In the genomic region with DNA sequence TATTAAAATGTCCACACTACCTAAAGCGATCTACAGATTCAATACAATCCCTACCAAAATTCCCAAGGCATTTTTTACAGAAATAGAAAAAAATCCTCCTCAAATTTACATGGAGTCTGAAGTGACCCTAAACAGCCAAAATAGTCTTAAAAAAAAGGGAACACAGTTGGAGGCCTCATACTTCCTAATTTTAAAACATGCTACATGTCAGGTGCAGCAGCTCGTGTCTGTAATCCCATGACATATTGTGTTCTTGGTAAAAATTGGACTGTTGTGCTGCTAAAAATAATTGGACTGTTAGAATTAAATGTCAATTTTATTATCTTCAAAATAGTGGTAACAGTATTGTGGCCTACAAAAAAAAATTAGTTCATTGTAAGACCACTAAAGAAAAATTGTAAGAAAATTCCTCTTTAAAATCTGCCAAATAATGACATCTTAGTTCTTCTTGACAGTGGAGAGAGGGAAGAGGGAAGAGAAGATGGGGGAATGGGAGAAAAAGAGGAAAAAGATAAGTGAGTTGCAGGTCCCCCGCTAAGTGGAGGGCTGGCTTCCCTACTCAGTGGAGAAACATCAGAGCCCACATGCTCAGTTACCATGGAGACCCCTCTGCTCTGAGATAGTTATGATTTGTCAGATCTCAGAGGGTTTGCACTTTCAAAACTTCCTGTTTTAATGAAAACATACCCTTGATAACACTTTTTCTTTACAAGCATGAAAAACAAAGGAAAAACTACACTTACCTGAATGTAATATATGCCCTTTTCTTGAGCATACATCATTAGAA, we compare ENCODE assay signal across 14 cellular contexts. TPM values are rescaled to one million over a fixed set of nuclear protein-coding genes. Genes with fewer than 3 reads are reported as not detected.
DNase-seq lines count a peak whose midpoint lies in the region; ATAC-seq and TF ChIP-seq lines count a peak whose summit lies in the region.
"Had no signal": no experiment of that assay in that cellular context is flagged by ENCODE, and none has a peak within 500 bp of the region (broad histone marks: within the 10 kb centered on the region; RNA-seq: fewer than 3 reads in every experiment).

No MANE protein-coding gene starts in this region.

- no peaks in the 10 kb centered on the region for H3K9me2 ChIP-seq in SK-N-SH

- H4K20me1 ChIP-seq in SK-N-SH (ENCODE audit: insufficient read depth) = no peaks in the 10 kb centered on the region

- intact Hi-C loops in activated CD8-positive, alpha-beta T cell treated with anti-CD3 and anti-CD28 coated beads for 36 hours (cut with micrococcal nuclease) = loop anchor here (5.0 kb wide), 2 partner anchors 37 to 117 kb away; no protein-coding TSS in a partner anchor
- intact Hi-C loops in naive thymus-derived CD4-positive, alpha-beta T cell (cut with micrococcal nuclease) = loop anchor here (1.0 to 5.0 kb wide), 5 partner anchors 8 to 527 kb away; a partner anchor contains a TSS
- intact Hi-C loops in psoas muscle (cut with DNase I) = loop anchor here (5.0 kb wide), 1 partner anchor 77 kb away; a partner anchor contains a TSS

- TF ChIP-seq CTCF in SK-N-SH (IDR thresholded peaks at IDR 0.05) = no peak
- no peak for TF ChIP-seq CTCF in activated CD8-positive, alpha-beta T cell treated with anti-CD3 and anti-CD28 coated beads for 36 hours (IDR thresholded peaks at IDR 0.05)
- no peak for TF ChIP-seq CTCF in psoas muscle (IDR thresholded peaks at IDR 0.05)

- H3K9ac ChIP-seq in SK-N-SH = no peak overlapping the region

- H3K9me3 Mint-ChIP-seq in activated CD8-positive, alpha-beta T cell treated with anti-CD3 and anti-CD28 coated beads for 36 hours = peaks cover 5% of the 10 kb centered on the region
- peaks cover 0 to 14% (median 9%) of the 10 kb centered on the region in 11 donors for H3K9me3 Mint-ChIP-seq in naive thymus-derived CD4-positive, alpha-beta T cell

- TF ChIP-seq RAD21 in SK-N-SH (IDR thresholded peaks at IDR 0.05; ENCODE audit: low read length) = no peak

- H3K9me3 ChIP-seq in SK-N-SH (no peaks in the 10 kb centered on the region), psoas muscle (no peaks in the 10 kb centered on the region)
- H3K9me3 ChIP-seq in naive thymus-derived CD4-positive, alpha-beta T cell (ENCODE audit: control insufficient read depth in 2 of 3, low read length in 3 of 3) = peaks cover 0 to 7% (median 0%) of the 10 kb centered on the region in 3 experiments
- H3K9me3 ChIP-seq: HAP-1, heart right ventricle had no signal

- CTCF ChIA-PET in SK-N-SH (lab: Yijun Ruan, JAX) = no interaction called here
- CTCF ChIA-PET in activated CD8-positive, alpha-beta T cell treated with anti-CD3 and anti-CD28 coated beads for 36 hours (lab: Charles Lee) = interaction anchor here (1.5 to 6.1 kb wide), 3 partner anchors 66 to 183 kb away, joined by 3 to 37 read pairs (median 6); a partner anchor contains a TSS
- CTCF ChIA-PET in naive thymus-derived CD4-positive, alpha-beta T cell (lab: Charles Lee) = interaction anchor here (0.5 to 0.7 kb wide), 2 partner anchors 30 to 153 kb away, joined by 3 read pairs; no protein-coding TSS in a partner anchor

- H3K27ac ChIP-seq in SK-N-SH (ENCODE audit: low read depth in 2 of 2, low read length in 1 of 2) = no peak overlapping the region
- peak overlapping the region; percentile 79 for H3K27ac ChIP-seq in naive thymus-derived CD4-positive, alpha-beta T cell (ENCODE audit: low read depth, low read length)
- H3K27ac ChIP-seq in psoas muscle = no peak overlapping the region

- peak overlapping the region; percentile 51 for H3K4me3 Mint-ChIP-seq in activated CD8-positive, alpha-beta T cell treated with anti-CD3 and anti-CD28 coated beads for 36 hours
- H3K4me3 Mint-ChIP-seq in naive thymus-derived CD4-positive, alpha-beta T cell = peak overlapping the region; percentile 40 to 81 (median 69)

- H3K79me2 ChIP-seq in SK-N-SH (ENCODE audit: insufficient read depth) = no peaks in the 10 kb centered on the region

- POLR2A ChIA-PET in SK-N-SH (lab: Yijun Ruan, JAX) = no interaction called here
- POLR2A ChIA-PET in activated CD8-positive, alpha-beta T cell treated with anti-CD3 and anti-CD28 coated beads for 36 hours (lab: Charles Lee) = no interaction called here
- POLR2A ChIA-PET in naive thymus-derived CD4-positive, alpha-beta T cell (lab: Charles Lee) = interaction anchor here (0.6 to 17.2 kb wide), 8 partner anchors 8 to 115 kb away, joined by 3 to 353 read pairs (median 9); a partner anchor contains a TSS

- DNase-seq in SK-N-SH = peak; percentile 12
- peak; percentile 29 to 42 for DNase-seq in Kasumi-1 (lab: John Stamatoyannopoulos, UW)
- DNase-seq in activated CD8-positive, alpha-beta T cell treated with anti-CD3 and anti-CD28 coated beads for 36 hours = peak; percentile 76
- DNase-seq in naive thymus-derived CD4-positive, alpha-beta T cell = peak in 7 of 9 donors; percentile 52 to 80 (median 75)
- no peak for DNase-seq in psoas muscle
- no peak for DNase-seq in germinal center (ENCODE audit: low spot score)
- DNase-seq in RPMI8226 = no peak
- DNase-seq: ACHN, heart right ventricle, KG1, NCI-H510A had no signal

- no peaks in the 10 kb centered on the region for H3K36me3 ChIP-seq in SK-N-SH (replicated peaks in 1 of 2; ENCODE audit: control insufficient read depth in 1 of 2, insufficient read depth in 2 of 2, low read length in 1 of 2)
- H3K36me3 ChIP-seq in naive thymus-derived CD4-positive, alpha-beta T cell (ENCODE audit: control insufficient read depth in 2 of 3, insufficient read depth in 3 of 3, low read length in 3 of 3) = peaks cover 0 to 12% (median 0%) of the 10 kb centered on the region in 3 experiments
- peaks cover 0 to 18% of the 10 kb centered on the region in 2 donors for H3K36me3 ChIP-seq in psoas muscle (ENCODE audit: insufficient read depth in 1 of 2, low read depth in 1 of 2)
- H3K36me3 ChIP-seq: HAP-1 had no signal

- no peaks in the 10 kb centered on the region for H3F3A ChIP-seq in SK-N-SH (replicated peaks; ENCODE audit: insufficient read depth)

- peaks cover 78% of the 10 kb centered on the region for H3K4me1 Mint-ChIP-seq in activated CD8-positive, alpha-beta T cell treated with anti-CD3 and anti-CD28 coated beads for 36 hours (ENCODE audit: low read depth)
- peaks cover 50 to 97% (median 88%) of the 10 kb centered on the region in 7 donors for H3K4me1 Mint-ChIP-seq in naive thymus-derived CD4-positive, alpha-beta T cell

- WGBS in SK-N-SH (ENCODE audit: low lambda C conversion rate) = 78% methylated on average over 3 of the region's 3 CpGs
- 73 to 83% (median 75%) methylated on average over 3 of the region's 3 CpGs for WGBS in psoas muscle, 3 donors

- no peak overlapping the region for H3K4me2 ChIP-seq in SK-N-SH

- peak overlapping the region; percentile 88 for H3K27ac Mint-ChIP-seq in activated CD8-positive, alpha-beta T cell treated with anti-CD3 and anti-CD28 coated beads for 36 hours
- peak overlapping the region; percentile 76 to 99 (median 93) for H3K27ac Mint-ChIP-seq in naive thymus-derived CD4-positive, alpha-beta T cell

- TF ChIP-seq EP300 in SK-N-SH (IDR thresholded peaks at IDR 0.05; ENCODE audit: borderline replicate concordance in 1 of 2, low read depth in 1 of 2, low read length in 1 of 2) = no peak

- no peaks in the 10 kb centered on the region for H3K27me3 ChIP-seq in SK-N-SH (ENCODE audit: insufficient read depth)
- H3K27me3 ChIP-seq in naive thymus-derived CD4-positive, alpha-beta T cell (ENCODE audit: control insufficient read depth in 2 of 2, insufficient read depth in 2 of 2, low read length in 2 of 2) = no peaks in the 10 kb centered on the region
- no peaks in the 10 kb centered on the region for H3K27me3 ChIP-seq in psoas muscle (ENCODE audit: insufficient read depth in 3 of 3, low read length in 2 of 3)
- H3K27me3 ChIP-seq: heart right ventricle had no signal

- no peak for ATAC-seq in SK-N-SH treated with all-trans-retinoic acid at 6 μM for 48 hours
- ATAC-seq in activated CD8-positive, alpha-beta T cell treated with anti-CD3 and anti-CD28 coated beads for 36 hours = peak; percentile 64
- ATAC-seq in naive thymus-derived CD4-positive, alpha-beta T cell = peak; percentile 72
- no peak for ATAC-seq in psoas muscle
- ATAC-seq: heart right ventricle had no signal

- no peak overlapping the region for H2AFZ ChIP-seq in SK-N-SH (ENCODE audit: low read depth)

- H3K36me3 Mint-ChIP-seq in activated CD8-positive, alpha-beta T cell treated with anti-CD3 and anti-CD28 coated beads for 36 hours (ENCODE audit: low read depth) = peaks cover 41% of the 10 kb centered on the region
- peaks cover 9 to 66% (median 62%) of the 10 kb centered on the region in 5 donors for H3K36me3 Mint-ChIP-seq in naive thymus-derived CD4-positive, alpha-beta T cell

- no peaks in the 10 kb centered on the region; a peak in 1 of 4 replicates for H3K4me1 ChIP-seq in SK-N-SH (ENCODE audit: control insufficient read depth in 1 of 2, insufficient read depth in 2 of 2, low read depth in 1 of 2, low read length in 1 of 2)
- peaks cover 64 to 85% of the 10 kb centered on the region in 2 donors for H3K4me1 ChIP-seq in naive thymus-derived CD4-positive, alpha-beta T cell (ENCODE audit: control insufficient read depth in 2 of 2, insufficient read depth in 2 of 2, low read length in 2 of 2)
- no peaks in the 10 kb centered on the region for H3K4me1 ChIP-seq in psoas muscle
- H3K4me1 ChIP-seq: HAP-1 had no signal

- no peak overlapping the region for H3K4me3 ChIP-seq in SK-N-SH (ENCODE audit: low read depth in 2 of 2, low read length in 1 of 2)
- H3K4me3 ChIP-seq in naive thymus-derived CD4-positive, alpha-beta T cell (ENCODE audit: low read length) = peak overlapping the region; percentile 4
- no peak overlapping the region for H3K4me3 ChIP-seq in psoas muscle
- H3K4me3 ChIP-seq: HAP-1, heart right ventricle, lung had no signal

- H3K27me3 Mint-ChIP-seq in activated CD8-positive, alpha-beta T cell treated with anti-CD3 and anti-CD28 coated beads for 36 hours = no peaks in the 10 kb centered on the region
- no peaks in the 10 kb centered on the region for H3K27me3 Mint-ChIP-seq in naive thymus-derived CD4-positive, alpha-beta T cell

RNA-seq across cellular contexts. Expression of a gene that starts 46.5 kb away (rescaled TPM):
- polyA plus RNA-seq in SK-N-SH (2012; rRNA removed) (46.9 and 62.0 TPM in 2 replicates), psoas muscle (10 to 100 TPM; 26.6 to 48.5 (median 37.3) TPM)
- 67.1 and 86.3 TPM in 2 replicates for polyA plus RNA-seq in SK-N-SH (2012; cell fraction: cytosol; rRNA removed)
- 53.8 and 64.5 TPM in 2 replicates for polyA plus RNA-seq in SK-N-SH (2012; cell fraction: nucleus; rRNA removed)
- 10 to 100 TPM; 24.8 to 28.3 TPM for total RNA-seq in activated CD8-positive, alpha-beta T cell treated with anti-CD3 and anti-CD28 coated beads for 36 hours
- 10 to 100 TPM; 22.2 to 41.3 (median 29.9) TPM for total RNA-seq in naive thymus-derived CD4-positive, alpha-beta T cell
- polyA plus RNA-seq in naive thymus-derived CD4-positive, alpha-beta T cell = 10 to 100 TPM; 59.2 to 63.2 TPM
- 10 to 100 TPM; 19.9 to 35.1 (median 22.4) TPM for total RNA-seq in psoas muscle

RNA-seq across cellular contexts. Expression of a gene that starts 46.6 kb away (rescaled TPM):
- polyA plus RNA-seq in SK-N-SH (2012; rRNA removed) (39.9 and 40.3 TPM in 2 replicates), psoas muscle (10 to 100 TPM; 26.3 to 58.5 (median 35.2) TPM)
- 42.1 and 50.6 TPM in 2 replicates for polyA plus RNA-seq in SK-N-SH (2012; cell fraction: cytosol; rRNA removed)
- 25.5 and 57.8 TPM in 2 replicates for polyA plus RNA-seq in SK-N-SH (2012; cell fraction: nucleus; rRNA removed)
- 10 to 100 TPM; 27.5 to 32.7 TPM for total RNA-seq in activated CD8-positive, alpha-beta T cell treated with anti-CD3 and anti-CD28 coated beads for 36 hours
- 10 to 100 TPM; 23.8 to 55.2 (median 29.2) TPM for total RNA-seq in naive thymus-derived CD4-positive, alpha-beta T cell
- polyA plus RNA-seq in naive thymus-derived CD4-positive, alpha-beta T cell = 10 to 100 TPM; 25.5 to 36.3 TPM
- 10 to 100 TPM; 22.5 to 37.5 (median 29.2) TPM for total RNA-seq in psoas muscle

Comparison
In these comparisons a context has a peak if more than half of its experiments do, and no peak if none do; other contexts are left out.
1. DNase-seq: peak in SK-N-SH (single experiment), Kasumi-1 (2 of 2), activated CD8-positive, alpha-beta T cell treated with anti-CD3 and anti-CD28 coated beads for 36 hours (single experiment) and naive thymus-derived CD4-positive, alpha-beta T cell (7 of 9); none in psoas muscle (0 of 2), germinal center (single experiment) and RPMI8226 (single experiment).
2. ATAC-seq: peak in activated CD8-positive, alpha-beta T cell treated with anti-CD3 and anti-CD28 coated beads for 36 hours (single experiment) and naive thymus-derived CD4-positive, alpha-beta T cell (single experiment); none in SK-N-SH treated with all-trans-retinoic acid at 6 μM for 48 hours (single experiment) and psoas muscle (0 of 4).